14 cellular contexts compared by ENCODE assay signal in the genomic region with DNA sequence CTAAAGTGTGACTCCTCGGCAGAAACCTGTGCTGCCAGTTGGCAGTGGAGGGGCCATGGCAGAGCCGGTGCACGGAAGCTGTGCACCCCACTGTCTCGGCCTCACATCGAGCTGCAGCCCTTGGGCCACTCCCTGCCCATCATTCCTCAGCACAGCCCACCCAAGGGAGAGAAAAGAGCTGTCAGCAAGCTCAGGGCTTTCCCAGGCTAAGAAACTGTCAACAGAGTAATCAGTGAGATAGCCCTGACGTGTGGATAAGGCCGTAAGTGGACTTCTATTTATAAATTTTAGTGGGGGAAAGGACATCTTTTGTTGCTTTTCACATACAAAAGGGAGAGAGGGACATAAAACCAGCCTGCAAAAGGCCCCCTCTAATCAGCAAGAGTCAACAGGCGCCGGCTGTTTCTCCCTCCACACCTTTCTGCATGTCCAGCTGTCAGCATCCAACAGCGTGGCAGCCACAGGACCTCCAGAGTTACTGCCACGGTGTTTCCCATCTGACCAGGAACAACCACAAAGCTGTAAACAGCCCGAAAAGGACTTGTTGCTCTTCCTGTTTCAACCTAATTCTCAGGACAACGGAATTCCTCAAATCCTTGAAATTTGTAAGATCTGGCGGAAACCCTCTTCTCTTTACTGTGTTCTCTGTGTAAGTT. TPM values are rescaled to one million over a fixed set of nuclear protein-coding genes. Genes with fewer than 3 reads are reported as not detected.
"Had no signal": no experiment of that assay in that cellular context is flagged by ENCODE, and none has a peak within 500 bp of the region (broad histone marks: within the 10 kb centered on the region; RNA-seq: fewer than 3 reads in every experiment).

No MANE protein-coding gene starts in this region.

- H3K4me3 ChIP-seq: thyroid gland, uterus had no signal

- H3K27me3 Mint-ChIP-seq: activated CD4-positive, alpha-beta memory T cell treated with anti-CD3 and anti-CD28 coated beads for 36 hours had no signal

- H3K27ac ChIP-seq: parathyroid adenoma, thyroid gland, uterus had no signal

- ATAC-seq: activated CD8-positive, alpha-beta memory T cell treated with anti-CD3 and anti-CD28 coated beads, Interleukin-2, amount 10 ng/mL, durations not matched to agents 7 days and 5 days had no signal

- DNase-seq: activated CD4-positive, alpha-beta memory T cell treated with anti-CD3 and anti-CD28 coated beads for 36 hours; activated CD8-positive, alpha-beta memory T cell treated with anti-CD3 and anti-CD28 coated beads, Interleukin-2, amount 10 ng/mL, durations not matched to agents 7 days and 5 days; activated naive CD4-positive, alpha-beta T cell treated with anti-CD3 and anti-CD28 coated beads, Interleukin-2, amount 50 U/mL, for 16 hours; activated T-cell treated with anti-CD3 and anti-CD28 coated beads, Interleukin-2, amount 50 U/mL, for 1 hour; cerebellar nuclear complex; effector CD8-positive, alpha-beta T cell; foreskin melanocyte; T-helper 1 cell; T1000; thyroid gland; uterus had no signal

- H3K4me1 ChIP-seq: thyroid gland, uterus had no signal

- H3K9me3 Mint-ChIP-seq: activated CD4-positive, alpha-beta memory T cell treated with anti-CD3 and anti-CD28 coated beads for 36 hours; stimulated activated memory B cell treated with anti-CD40 and anti-IgM and Interleukin-4, amounts not matched to agents 10 μg/mL and 1 μg/mL and 100 μg/mL, for 72 hours had no signal

- H3K36me3 Mint-ChIP-seq: activated CD4-positive, alpha-beta memory T cell treated with anti-CD3 and anti-CD28 coated beads for 36 hours; activated CD8-positive, alpha-beta memory T cell treated with anti-CD3 and anti-CD28 coated beads, Interleukin-2, amount 10 ng/mL, durations not matched to agents 7 days and 5 days; stimulated activated memory B cell treated with anti-CD40 and anti-IgM and Interleukin-4, amounts not matched to agents 10 μg/mL and 1 μg/mL and 100 μg/mL, for 72 hours had no signal

- H3K36me3 ChIP-seq: thyroid gland, uterus had no signal

- H3K9me3 ChIP-seq: thyroid gland, uterus had no signal

- H3K27ac Mint-ChIP-seq: activated CD4-positive, alpha-beta memory T cell treated with anti-CD3 and anti-CD28 coated beads for 36 hours; activated CD8-positive, alpha-beta memory T cell treated with anti-CD3 and anti-CD28 coated beads, Interleukin-2, amount 10 ng/mL, durations not matched to agents 7 days and 5 days; stimulated activated memory B cell treated with anti-CD40 and anti-IgM and Interleukin-4, amounts not matched to agents 10 μg/mL and 1 μg/mL and 100 μg/mL, for 72 hours had no signal

- H3K27me3 ChIP-seq: thyroid gland, uterus had no signal

- H3K4me3 Mint-ChIP-seq: activated CD4-positive, alpha-beta memory T cell treated with anti-CD3 and anti-CD28 coated beads for 36 hours; activated CD8-positive, alpha-beta memory T cell treated with anti-CD3 and anti-CD28 coated beads, Interleukin-2, amount 10 ng/mL, durations not matched to agents 7 days and 5 days; stimulated activated memory B cell treated with anti-CD40 and anti-IgM and Interleukin-4, amounts not matched to agents 10 μg/mL and 1 μg/mL and 100 μg/mL, for 72 hours had no signal

- H3K4me1 Mint-ChIP-seq: activated CD8-positive, alpha-beta memory T cell treated with anti-CD3 and anti-CD28 coated beads, Interleukin-2, amount 10 ng/mL, durations not matched to agents 7 days and 5 days; stimulated activated memory B cell treated with anti-CD40 and anti-IgM and Interleukin-4, amounts not matched to agents 10 μg/mL and 1 μg/mL and 100 μg/mL, for 72 hours had no signal

RNA-seq across cellular contexts. Expression of a gene that starts 56.9 kb away (rescaled TPM):
- total RNA-seq: activated CD4-positive, alpha-beta memory T cell treated with anti-CD3 and anti-CD28 coated beads for 36 hours; activated CD8-positive, alpha-beta memory T cell treated with anti-CD3 and anti-CD28 coated beads, Interleukin-2, amount 10 ng/mL, durations not matched to agents 7 days and 5 days; lung microvascular endothelial cell; uterus had no signal
